Comparison of ENCODE assay signal across 8 cellular contexts in genomic region chr22:19713650-19714319, GRCh38. TPM values are rescaled to one million over a fixed set of nuclear protein-coding genes. Genes with fewer than 3 reads are reported as not detected.
DNase-seq lines count a peak whose midpoint lies in the region; ATAC-seq, FAIRE-seq and TF ChIP-seq lines count a peak whose summit lies in the region.

No MANE protein-coding gene starts in this region.

- H3K4me1 Mint-ChIP-seq in neural crest cell = peaks cover 7% of the 10 kb centered on the region

- no peak for DNase-seq in AG10803 (ENCODE audit: low read depth)
- DNase-seq in NT2/D1 (ENCODE audit: low read depth, low spot score) = no peak
- DNase-seq in endothelial cell of umbilical vein (ENCODE audit: low read depth, low spot score) = no peak
- peak; percentile 45 for DNase-seq in neural crest cell (ENCODE audit: low read depth, low spot score)
- DNase-seq in HPDE6-E6E7 (ENCODE audit: extremely low spot score) = no peak
- no peak for DNase-seq in mucosa of gallbladder (ENCODE audit: low spot score)
- no peak for DNase-seq in COLO829 (ENCODE audit: low spot score)

- ATAC-seq in GM19035 (IDR thresholded peaks at IDR 0.05; ENCODE audit: unreplicated experiment) = no peak

- H3K36me3 ChIP-seq in NT2/D1 (ENCODE audit: insufficient read depth, insufficient read length, low read length) = no peaks in the 10 kb centered on the region
- H3K36me3 ChIP-seq in endothelial cell of umbilical vein (ENCODE audit: control insufficient read depth in 2 of 2, extremely low read depth in 1 of 2, insufficient read depth in 2 of 2, low read length in 2 of 2) = no peaks in the 10 kb centered on the region

- TF ChIP-seq CTCF in AG10803 (conservative IDR thresholded peaks at IDR 0.05; ENCODE audit: low read length) (no peak), endothelial cell of umbilical vein (IDR thresholded peaks at IDR 0.05; ENCODE audit: extremely low read depth in 1 of 2, insufficient read depth in 1 of 2, low read depth in 1 of 2, low read length in 2 of 2) (peak in 1 of 2 donors; percentile 6), neural crest cell (conservative IDR thresholded peaks at IDR 0.05) (no peak)

- peak; percentile 40 for FAIRE-seq in endothelial cell of umbilical vein (lab: Jason Lieb, UNC)

- H3K4me1 ChIP-seq in NT2/D1 (ENCODE audit: insufficient read depth, insufficient read length) (peaks cover 43% of the 10 kb centered on the region), endothelial cell of umbilical vein (ENCODE audit: control insufficient read depth, extremely low read depth, insufficient read depth, low read length) (peaks cover 18% of the 10 kb centered on the region)

- POLR2A ChIA-PET in endothelial cell of umbilical vein (lab: Charles Lee) = no interaction called here

- H2AFZ ChIP-seq in endothelial cell of umbilical vein (ENCODE audit: low read depth, low read length) = peak overlapping the region; percentile 91

- H3K27me3 Mint-ChIP-seq in neural crest cell (ENCODE audit: low read depth) = peaks cover 22% of the 10 kb centered on the region

- H3K9ac ChIP-seq in NT2/D1 (ENCODE audit: insufficient read length, low read depth) (no peak overlapping the region), endothelial cell of umbilical vein (replicated peaks; ENCODE audit: extremely low read depth, insufficient read depth, low read length) (no peak overlapping the region)

- no peaks in the 10 kb centered on the region for H3K79me2 ChIP-seq in endothelial cell of umbilical vein (ENCODE audit: control insufficient read depth, insufficient read depth, low read length)

- CTCF ChIA-PET in endothelial cell of umbilical vein (lab: Charles Lee) = no interaction called here

- H3K27ac ChIP-seq in endothelial cell of umbilical vein (ENCODE audit: insufficient read depth, low read depth, low read length) = no peak overlapping the region

- H3K4me2 ChIP-seq in endothelial cell of umbilical vein (ENCODE audit: insufficient read depth, low read length) = peak overlapping the region; percentile 25

- dilution Hi-C loops in endothelial cell of umbilical vein (cut with MboI; ENCODE audit: extremely low pct_ligation_motif_present, low sequenced_read_pairs) = no loop called here

- H3K36me3 Mint-ChIP-seq in neural crest cell (ENCODE audit: low read depth) = no peaks in the 10 kb centered on the region

- H3K27me3 ChIP-seq in NT2/D1 (ENCODE audit: insufficient read depth, insufficient read length) (peaks cover 48% of the 10 kb centered on the region), endothelial cell of umbilical vein (ENCODE audit: control insufficient read depth in 2 of 2, insufficient read depth in 2 of 2, low read length in 2 of 2) (no peaks in the 10 kb centered on the region)

- intact Hi-C loops in endothelial cell of umbilical vein (cut with micrococcal nuclease) = loop anchor here (10.0 kb wide), 1 partner anchor 239 kb away; the partner anchor contains the start of genes CDC45 and UFD1

- H3K4me3 ChIP-seq in AG10803 (ENCODE audit: low read length) (peak overlapping the region; percentile 54), NT2/D1 (ENCODE audit: insufficient read length, low read depth) (peak overlapping the region; percentile 15), endothelial cell of umbilical vein (replicated peaks in 1 of 3; ENCODE audit: insufficient read depth in 1 of 3, low read depth in 1 of 3, low read length in 3 of 3) (peak overlapping the region in 2 of 3 experiments; percentile 20 to 69)

- H3K27ac Mint-ChIP-seq in neural crest cell (ENCODE audit: unreplicated experiment) = no peak overlapping the region

- H3K9me3 ChIP-seq in NT2/D1 (ENCODE audit: insufficient read depth, low read length) (no peaks in the 10 kb centered on the region), endothelial cell of umbilical vein (replicated peaks; ENCODE audit: control insufficient read depth, insufficient read depth, low read length) (no peaks in the 10 kb centered on the region)

- H4K20me1 ChIP-seq in endothelial cell of umbilical vein (replicated peaks; ENCODE audit: control insufficient read depth, extremely low read depth, insufficient read depth, low read length) = no peaks in the 10 kb centered on the region

- BruUV-seq in endothelial cell of umbilical vein (replicated peaks; lab: Mats Ljungman, UMichigan) = no TSS peak

- no peaks in the 10 kb centered on the region for H3K9me1 ChIP-seq in endothelial cell of umbilical vein (replicated peaks; ENCODE audit: control insufficient read depth, extremely low read depth, insufficient read depth, low read length)

- no peaks in the 10 kb centered on the region for H3K9me3 Mint-ChIP-seq in neural crest cell

- peak overlapping the region; percentile 81 for H3K4me3 Mint-ChIP-seq in neural crest cell

- TF ChIP-seq POLR2A in endothelial cell of umbilical vein (IDR thresholded peaks at IDR 0.05; ENCODE audit: low read depth, low read length) = no peak

TF ChIP-seq in endothelial cell of umbilical vein, 7 proteins besides CTCF, POLR2A, EP300 and RAD21:
- TF ChIP-seq JUN (IDR thresholded peaks at IDR 0.05; ENCODE audit: borderline replicate concordance, insufficient read depth, insufficient read length, low read depth) (no peak), FOS (IDR thresholded peaks at IDR 0.05; ENCODE audit: borderline replicate concordance, insufficient read depth, low read length) (no peak), MAX (IDR thresholded peaks at IDR 0.05; ENCODE audit: insufficient read depth, insufficient read length) (no peak), EZH2 (IDR thresholded peaks at IDR 0.05; ENCODE audit: borderline replicate concordance, low read depth, low read length, severe bottlenecking) (no peak), POLR2AphosphoS5 (IDR thresholded peaks at IDR 0.05; ENCODE audit: insufficient read depth, low read depth, low read length) (no peak), MYC (IDR thresholded peaks at IDR 0.05; ENCODE audit: low read depth, low read length) (no peak), GATA2 (IDR thresholded peaks at IDR 0.05; ENCODE audit: insufficient read depth, insufficient read length, low read depth, low read length) (no peak)

RNA-seq across cellular contexts. Expression of gene SEPTIN5, which starts 0.5 kb away (rescaled TPM):
- 31.1 and 33.5 TPM in 2 replicates for total RNA-seq in endothelial cell of umbilical vein
- 35.8 and 37.8 TPM in 2 replicates for polyA plus RNA-seq in endothelial cell of umbilical vein
- 19.1 and 24.3 TPM in 2 replicates for polyA plus RNA-seq in endothelial cell of umbilical vein (2011; cell fraction: cytosol; rRNA removed)
- 89.2 and 133 TPM in 2 replicates for polyA plus RNA-seq in endothelial cell of umbilical vein (2011; cell fraction: nucleus; rRNA removed)
- polyA plus RNA-seq in endothelial cell of umbilical vein (2012) = 18.2 and 32.5 TPM in 2 replicates
- 55.8 and 59.9 TPM in 2 replicates for polyA minus RNA-seq in endothelial cell of umbilical vein
- polyA minus RNA-seq in endothelial cell of umbilical vein (2011; cell fraction: cytosol; rRNA and poly(A)+ RNA removed) = not detected
- polyA minus RNA-seq in endothelial cell of umbilical vein (2011; cell fraction: nucleus; rRNA and poly(A)+ RNA removed) = 21.0 and 36.7 TPM in 2 replicates
- total RNA-seq in neural crest cell = 30.2 and 31.9 TPM in 2 replicates
- 20.5 TPM for total RNA-seq in mucosa of gallbladder

RNA-seq across cellular contexts. Expression of gene GP1BB, which starts 9.6 kb away (rescaled TPM):
- 1.5 and 1.7 TPM in 2 replicates for total RNA-seq in endothelial cell of umbilical vein
- polyA plus RNA-seq in endothelial cell of umbilical vein = 6.2 and 8.3 TPM in 2 replicates
- 1.9 and 3.0 TPM in 2 replicates for polyA plus RNA-seq in endothelial cell of umbilical vein (2011; cell fraction: cytosol; rRNA removed)
- polyA plus RNA-seq in endothelial cell of umbilical vein (2011; cell fraction: nucleus; rRNA removed) = 6.0 and 11.5 TPM in 2 replicates
- polyA plus RNA-seq in endothelial cell of umbilical vein (2012) = 0.98 and 2.3 TPM in 2 replicates
- polyA minus RNA-seq in endothelial cell of umbilical vein = 0.61 and 1.4 TPM in 2 replicates
- polyA minus RNA-seq in endothelial cell of umbilical vein (2011; cell fraction: cytosol; rRNA and poly(A)+ RNA removed) = not detected
- 1.5 and 3.8 TPM in 2 replicates for polyA minus RNA-seq in endothelial cell of umbilical vein (2011; cell fraction: nucleus; rRNA and poly(A)+ RNA removed)
- 4.6 and 4.8 TPM in 2 replicates for total RNA-seq in neural crest cell
- total RNA-seq in mucosa of gallbladder = 5.4 TPM

RNA-seq across cellular contexts. Expression of gene TBX1, which starts 46.8 kb away (rescaled TPM):
- 30.2 and 38.2 TPM in 2 replicates for total RNA-seq in endothelial cell of umbilical vein
- polyA plus RNA-seq in endothelial cell of umbilical vein = 8.9 and 11.0 TPM in 2 replicates
- 6.3 and 6.6 TPM in 2 replicates for polyA plus RNA-seq in endothelial cell of umbilical vein (2011; cell fraction: cytosol; rRNA removed)
- 28.4 and 44.8 TPM in 2 replicates for polyA plus RNA-seq in endothelial cell of umbilical vein (2011; cell fraction: nucleus; rRNA removed)
- 7.1 and 14.5 TPM in 2 replicates for polyA plus RNA-seq in endothelial cell of umbilical vein (2012)
- 6.0 and 9.7 TPM in 2 replicates for polyA minus RNA-seq in endothelial cell of umbilical vein
- polyA minus RNA-seq in endothelial cell of umbilical vein (2011; cell fraction: cytosol; rRNA and poly(A)+ RNA removed) = not detected
- 10.4 and 16.9 TPM in 2 replicates for polyA minus RNA-seq in endothelial cell of umbilical vein (2011; cell fraction: nucleus; rRNA and poly(A)+ RNA removed)
- not detected in 2 replicates for total RNA-seq in neural crest cell
- total RNA-seq in mucosa of gallbladder = 3.9 TPM
